ENCODE assay signal across 8 cellular contexts in genomic region chr19:27792576-27793127, GRCh38.
DNase-seq lines count a peak whose midpoint lies in the region; ATAC-seq and TF ChIP-seq lines count a peak whose summit lies in the region.

No MANE protein-coding gene starts in this region.

- intact Hi-C loops in PC-9 (cut with micrococcal nuclease; ENCODE audit: unreplicated experiment): no loop called here

- H2AFZ ChIP-seq in DND-41 (ENCODE audit: low read depth, low read length) (peak overlapping the region; percentile 85), PC-9 (peak overlapping the region; percentile 96), parathyroid adenoma (peak overlapping the region; percentile 85)

- H3F3A ChIP-seq in PC-9 (ENCODE audit: insufficient read depth, low read depth): peaks cover 15% of the 10 kb centered on the region

- WGBS in esophagus, 2 donors: 7 to 8% methylated on average over 6 of the region's 6 CpGs

- DNase-seq in DND-41: no peak
- no peak for DNase-seq in PC-9
- no peak for DNase-seq in germinal center (ENCODE audit: low spot score)
- DNase-seq in stimulated activated CD4-positive, alpha-beta T cell treated with anti-CD3 and anti-CD28 coated beads, Interleukin-1b, Interleukin-23, amount 100 ng/mL, for 48 hours: no peak
- no peak for DNase-seq in DMS153 treated with DMSO at 0.1 percent for 48 hours (lab: John Stamatoyannopoulos, UW; ENCODE audit: unreplicated experiment)

- H4K20me1 ChIP-seq in DND-41 (ENCODE audit: insufficient read depth, low read length) (peaks cover 19% of the 10 kb centered on the region), PC-9 (ENCODE audit: insufficient read depth) (peaks cover 45% of the 10 kb centered on the region)

- H3K4me2 ChIP-seq in DND-41 (ENCODE audit: insufficient read depth, low read length) (peak overlapping the region; percentile 76), PC-9 (peak overlapping the region; percentile 91), parathyroid adenoma (ENCODE audit: low read length) (peak overlapping the region; percentile 91)

- ATAC-seq in DND-41 (ENCODE audit: insufficient read depth, low read depth) (no peak), HG02973 (IDR thresholded peaks at IDR 0.05; ENCODE audit: unreplicated experiment) (no peak)

- no peaks in the 10 kb centered on the region for H3K9me3 ChIP-seq in DND-41 (ENCODE audit: insufficient read depth, low read length, severe bottlenecking)
- H3K9me3 ChIP-seq in PC-9 (ENCODE audit: insufficient read depth, low read depth): no peaks in the 10 kb centered on the region; the same call in 1 of the 2 replicates
- H3K9me3 ChIP-seq in esophagus (ENCODE audit: control insufficient read depth in 2 of 2, insufficient read depth in 1 of 2, low read depth in 1 of 2, low read length in 1 of 2): no peaks in the 10 kb centered on the region
- no peaks in the 10 kb centered on the region for H3K9me3 ChIP-seq in parathyroid adenoma (ENCODE audit: control insufficient read depth, low read length)

- TSS peak; percentile 29 for BruUV-seq in PC-9 (replicated peaks; lab: Mats Ljungman, UMichigan)

- H3K9ac ChIP-seq in DND-41 (ENCODE audit: low read depth, low read length) (peak overlapping the region; percentile 68), parathyroid adenoma (no peak overlapping the region)

- no peaks in the 10 kb centered on the region for H3K9me2 ChIP-seq in PC-9 (ENCODE audit: insufficient read depth)

- H3K4me3 ChIP-seq in DND-41 (ENCODE audit: low read depth in 1 of 2, low read length in 2 of 2) (peak overlapping the region; percentile 60 to 68), PC-9 (peak overlapping the region; percentile 87), esophagus (ENCODE audit: low read depth in 1 of 2, low read length in 2 of 2) (peak overlapping the region; percentile 82 to 91), parathyroid adenoma (ENCODE audit: low read depth, low read length) (peak overlapping the region; percentile 74)

- H3K79me2 ChIP-seq in DND-41 (ENCODE audit: insufficient read depth, low read length) (peaks cover 73% of the 10 kb centered on the region), PC-9 (ENCODE audit: low read depth) (peaks cover 79% of the 10 kb centered on the region), parathyroid adenoma (peaks cover 22% of the 10 kb centered on the region)

- TF ChIP-seq CTCF in DND-41 (IDR thresholded peaks at IDR 0.05; ENCODE audit: borderline replicate concordance, extremely low read depth, low read length, poor library complexity, severe bottlenecking) (no peak), PC-9 (conservative IDR thresholded peaks at IDR 0.05) (no peak), parathyroid adenoma (IDR thresholded peaks at IDR 0.05) (no peak)

- CTCF ChIA-PET in PC-9 (lab: Charles Lee): no interaction called here

- H3K27ac ChIP-seq in DND-41 (ENCODE audit: low read length) (peak overlapping the region; percentile 90), PC-9 (peak overlapping the region; percentile 88), esophagus (ENCODE audit: low read depth in 2 of 2, low read length in 1 of 2) (peak overlapping the region; percentile 93 to 98), parathyroid adenoma (peak overlapping the region; percentile 92)

- H3K4me1 ChIP-seq in DND-41 (ENCODE audit: insufficient read depth, low read length) (peaks cover 43% of the 10 kb centered on the region), PC-9 (replicated peaks; ENCODE audit: insufficient read depth) (peaks cover 17% of the 10 kb centered on the region), esophagus (ENCODE audit: control insufficient read depth in 2 of 2, insufficient read depth in 2 of 2, low read length in 1 of 2) (peaks cover 11 to 14% of the 10 kb centered on the region in 2 donors), parathyroid adenoma (peaks cover 6% of the 10 kb centered on the region)

- H3K36me3 ChIP-seq in DND-41 (ENCODE audit: insufficient read depth, low read length) (peaks cover 14% of the 10 kb centered on the region), PC-9 (ENCODE audit: low read depth) (no peaks in the 10 kb centered on the region), esophagus (ENCODE audit: control insufficient read depth in 2 of 2, insufficient read depth in 2 of 2, low read length in 1 of 2) (no peaks in the 10 kb centered on the region), parathyroid adenoma (ENCODE audit: control insufficient read depth, insufficient read depth, low read length) (no peaks in the 10 kb centered on the region)

- H3K27me3 ChIP-seq in DND-41 (ENCODE audit: insufficient read depth, low read length, poor library complexity) (no peaks in the 10 kb centered on the region), PC-9 (ENCODE audit: insufficient read depth, low read depth) (no peaks in the 10 kb centered on the region), esophagus (ENCODE audit: control insufficient read depth in 1 of 2, insufficient read depth in 2 of 2, low read length in 2 of 2) (no peaks in the 10 kb centered on the region), parathyroid adenoma (ENCODE audit: control insufficient read depth, insufficient read depth, low read length) (no peaks in the 10 kb centered on the region)

- POLR2A ChIA-PET in PC-9 (lab: Charles Lee; ENCODE audit: unreplicated experiment): no interaction called here
